Comparison of ENCODE assay signal across 1 cellular context in the genomic region with DNA sequence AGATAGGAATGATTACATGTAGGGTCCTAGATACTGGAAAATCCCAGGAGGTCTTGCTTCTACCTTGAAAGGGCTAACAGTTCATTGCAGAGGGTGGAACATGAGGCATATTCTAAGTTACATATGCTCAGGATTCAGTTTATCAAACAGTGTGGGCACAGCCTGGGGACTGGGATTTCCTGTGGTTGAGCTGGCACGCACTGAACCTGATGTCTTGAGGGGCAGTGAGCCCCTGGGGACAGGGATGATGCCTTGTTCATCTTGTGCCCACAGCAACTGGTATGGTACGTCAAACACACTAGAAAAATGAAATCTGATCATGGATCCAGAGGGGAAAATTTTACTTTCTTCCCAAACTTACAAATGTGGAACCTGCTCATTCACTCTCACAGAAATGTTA.
TF ChIP-seq lines count a peak whose summit lies in the region.

No MANE protein-coding gene starts in this region.

TF ChIP-seq in IMR-90, 13 proteins besides CTCF, POLR2A, EP300 and RAD21 (continued from another document):
- TF ChIP-seq, protein P1, sequence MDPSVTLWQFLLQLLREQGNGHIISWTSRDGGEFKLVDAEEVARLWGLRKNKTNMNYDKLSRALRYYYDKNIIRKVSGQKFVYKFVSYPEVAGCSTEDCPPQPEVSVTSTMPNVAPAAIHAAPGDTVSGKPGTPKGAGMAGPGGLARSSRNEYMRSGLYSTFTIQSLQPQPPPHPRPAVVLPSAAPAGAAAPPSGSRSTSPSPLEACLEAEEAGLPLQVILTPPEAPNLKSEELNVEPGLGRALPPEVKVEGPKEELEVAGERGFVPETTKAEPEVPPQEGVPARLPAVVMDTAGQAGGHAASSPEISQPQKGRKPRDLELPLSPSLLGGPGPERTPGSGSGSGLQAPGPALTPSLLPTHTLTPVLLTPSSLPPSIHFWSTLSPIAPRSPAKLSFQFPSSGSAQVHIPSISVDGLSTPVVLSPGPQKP (IDR thresholded peaks at IDR 0.05; ENCODE audit: borderline replicate concordance, low read depth, low read length): no peak
- TF ChIP-seq NFE2L2 (IDR thresholded peaks at IDR 0.05; ENCODE audit: low read depth, low read length) (no peak), SMC3 (IDR thresholded peaks at IDR 0.05; ENCODE audit: low read depth, low read length) (no peak), FOS (IDR thresholded peaks at IDR 0.05; ENCODE audit: low read depth, low read length) (no peak), MAFK (IDR thresholded peaks at IDR 0.05; ENCODE audit: low read depth, low read length) (no peak), MXI1 (IDR thresholded peaks at IDR 0.05; ENCODE audit: borderline replicate concordance, low read depth, low read length) (no peak), RCOR1 (IDR thresholded peaks at IDR 0.05; ENCODE audit: insufficient replicate concordance, low read length) (no peak), CEBPB (IDR thresholded peaks at IDR 0.05; ENCODE audit: low read depth, low read length) (no peak), BHLHE40 (IDR thresholded peaks at IDR 0.05; ENCODE audit: low read depth, low read length) (no peak), MAZ (IDR thresholded peaks at IDR 0.05; ENCODE audit: borderline replicate concordance, low read depth, low read length) (no peak)
- TF ChIP-seq, protein P2, sequence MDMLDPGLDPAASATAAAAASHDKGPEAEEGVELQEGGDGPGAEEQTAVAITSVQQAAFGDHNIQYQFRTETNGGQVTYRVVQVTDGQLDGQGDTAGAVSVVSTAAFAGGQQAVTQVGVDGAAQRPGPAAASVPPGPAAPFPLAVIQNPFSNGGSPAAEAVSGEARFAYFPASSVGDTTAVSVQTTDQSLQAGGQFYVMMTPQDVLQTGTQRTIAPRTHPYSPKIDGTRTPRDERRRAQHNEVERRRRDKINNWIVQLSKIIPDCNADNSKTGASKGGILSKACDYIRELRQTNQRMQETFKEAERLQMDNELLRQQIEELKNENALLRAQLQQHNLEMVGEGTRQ (IDR thresholded peaks at IDR 0.05; ENCODE audit: low read depth, low read length): no peak
